ENCODE assay signal across 8 cellular contexts in genomic region chr12:110585231-110585799, GRCh38. TPM values are rescaled to one million over a fixed set of nuclear protein-coding genes. Genes with fewer than 3 reads are reported as not detected.
DNase-seq lines count a peak whose midpoint lies in the region; ATAC-seq lines count a peak whose summit lies in the region.

No MANE protein-coding gene starts in this region.

- no peaks in the 10 kb centered on the region for H3K9me3 ChIP-seq in Karpas-422 (ENCODE audit: low read length)

- peak overlapping the region; percentile 26 for H3K4me2 ChIP-seq in Karpas-422 (ENCODE audit: low read depth, low read length, poor library complexity, severe bottlenecking)

- intact Hi-C loops in head of caudate nucleus (cut with DNase I): no loop called here

- peaks cover 30% of the 10 kb centered on the region for H3K79me2 ChIP-seq in Karpas-422 (ENCODE audit: low read length)

- peaks cover 4 to 5% of the 10 kb centered on the region in 2 donors for H3K36me3 Mint-ChIP-seq in activated T-cell treated with anti-CD3 and anti-CD28 coated beads, Interleukin-2, amount 50 U/mL, for 72 hours (ENCODE audit: insufficient read depth in 2 of 2)

- no peak for ATAC-seq in activated T-cell treated with anti-CD3 and anti-CD28 coated beads, Interleukin-2, amount 50 U/mL, for 72 hours (replicated peaks in 1 of 2)
- ATAC-seq in GM18498 (IDR thresholded peaks at IDR 0.05; ENCODE audit: unreplicated experiment): no peak

- no peaks in the 10 kb centered on the region for H3K27me3 Mint-ChIP-seq in activated T-cell treated with anti-CD3 and anti-CD28 coated beads, Interleukin-2, amount 50 U/mL, for 72 hours (ENCODE audit: low read depth)

- H3K27me3 ChIP-seq in Karpas-422 (ENCODE audit: low read length): no peaks in the 10 kb centered on the region

- no peaks in the 10 kb centered on the region for H3K9me3 Mint-ChIP-seq in activated T-cell treated with anti-CD3 and anti-CD28 coated beads, Interleukin-2, amount 50 U/mL, for 72 hours

- H3K9ac ChIP-seq in Karpas-422 (ENCODE audit: low read length): 0 out of 2 replicates have a peak overlapping the region, but pooled peaks have one; percentile 20

- H3K4me1 ChIP-seq in Karpas-422 (ENCODE audit: low read length): peaks cover 40% of the 10 kb centered on the region

- H2AFZ ChIP-seq in Karpas-422 (ENCODE audit: low read length): peak overlapping the region; percentile 54

- no peaks in the 10 kb centered on the region for H3K9me2 ChIP-seq in Karpas-422 (replicated peaks; ENCODE audit: insufficient read depth, low read length)

- H4K20me1 ChIP-seq in Karpas-422 (ENCODE audit: insufficient read depth, low read depth, low read length): peaks cover 9% of the 10 kb centered on the region

- DNase-seq in Karpas-422 (no peak), head of caudate nucleus (peak in 24 of 42 donors; percentile 13 to 67 (median 36)), NCI-H2227 treated with DMSO at 0.1 percent for 48 hours (lab: John Stamatoyannopoulos, UW) (no peak), GM19240 (ENCODE audit: insufficient read length, low spot score) (no peak)
- peak; percentile 39 to 45 for DNase-seq in activated T-cell treated with anti-CD3 and anti-CD28 coated beads, Interleukin-2, amount 50 U/mL, for 72 hours
- DNase-seq in stimulated activated CD8-positive, alpha-beta memory T cell treated with anti-CD3 and anti-CD28 coated beads, Interleukin-7, amount 100 ng/mL, for 4 hours (ENCODE audit: low read depth in 2 of 2): peak; percentile 9 to 51
- DNase-seq in activated CD8-positive, alpha-beta memory T cell treated with anti-CD3 and anti-CD28 coated beads, Interleukin-2, amount 50 U/mL, for 4 hours: no peak

- peak overlapping the region; percentile 99 for H3K27ac Mint-ChIP-seq in activated T-cell treated with anti-CD3 and anti-CD28 coated beads, Interleukin-2, amount 50 U/mL, for 72 hours

- peaks cover 53% of the 10 kb centered on the region for H3K4me1 Mint-ChIP-seq in activated T-cell treated with anti-CD3 and anti-CD28 coated beads, Interleukin-2, amount 50 U/mL, for 72 hours (ENCODE audit: low read depth)

- H3K4me3 ChIP-seq in Karpas-422 (ENCODE audit: low read length): no peak overlapping the region

- peaks cover 5% of the 10 kb centered on the region; the same call in 1 of the 2 replicates for H3K36me3 ChIP-seq in Karpas-422 (ENCODE audit: insufficient read depth, low read length)

- H3K27ac ChIP-seq in Karpas-422 (ENCODE audit: low read length): no peak overlapping the region

- H3K4me3 Mint-ChIP-seq in activated T-cell treated with anti-CD3 and anti-CD28 coated beads, Interleukin-2, amount 50 U/mL, for 72 hours: peak overlapping the region; percentile 82 to 98

RNA-seq across cellular contexts. Expression of gene PPTC7, which starts 2.2 kb away (rescaled TPM):
- 16.1 and 27.4 TPM in 2 replicates for total RNA-seq in Karpas-422 (2014; rRNA removed; shearing (Covaris generic); ENCODE audit: low replicate concordance)
- 10 to 100 TPM; 42.6 to 42.9 TPM for total RNA-seq in activated T-cell treated with anti-CD3 and anti-CD28 coated beads, Interleukin-2, amount 50 U/mL, for 72 hours

RNA-seq across cellular contexts. Expression of gene TCTN1, which starts 28.6 kb away (rescaled TPM):
- total RNA-seq in Karpas-422 (2014; rRNA removed; shearing (Covaris generic); ENCODE audit: low replicate concordance): 31.0 and 31.3 TPM in 2 replicates
- total RNA-seq in activated T-cell treated with anti-CD3 and anti-CD28 coated beads, Interleukin-2, amount 50 U/mL, for 72 hours: 1 to 10 TPM; 9.7 to 10.0 TPM

Comparison
In these comparisons a context has a peak if more than half of its experiments do, and no peak if none do; other contexts are left out.
1. DNase-seq: peak in activated T-cell treated with anti-CD3 and anti-CD28 coated beads, Interleukin-2, amount 50 U/mL, for 72 hours (2 of 2), head of caudate nucleus (24 of 42) and stimulated activated CD8-positive, alpha-beta memory T cell treated with anti-CD3 and anti-CD28 coated beads, Interleukin-7, amount 100 ng/mL, for 4 hours (2 of 2); none in Karpas-422 (single experiment), NCI-H2227 treated with DMSO at 0.1 percent for 48 hours (single experiment), activated CD8-positive, alpha-beta memory T cell treated with anti-CD3 and anti-CD28 coated beads, Interleukin-2, amount 50 U/mL, for 4 hours (single experiment) and GM19240 (single experiment).